Comparison of ENCODE assay signal across 9 cellular contexts in the genomic region with DNA sequence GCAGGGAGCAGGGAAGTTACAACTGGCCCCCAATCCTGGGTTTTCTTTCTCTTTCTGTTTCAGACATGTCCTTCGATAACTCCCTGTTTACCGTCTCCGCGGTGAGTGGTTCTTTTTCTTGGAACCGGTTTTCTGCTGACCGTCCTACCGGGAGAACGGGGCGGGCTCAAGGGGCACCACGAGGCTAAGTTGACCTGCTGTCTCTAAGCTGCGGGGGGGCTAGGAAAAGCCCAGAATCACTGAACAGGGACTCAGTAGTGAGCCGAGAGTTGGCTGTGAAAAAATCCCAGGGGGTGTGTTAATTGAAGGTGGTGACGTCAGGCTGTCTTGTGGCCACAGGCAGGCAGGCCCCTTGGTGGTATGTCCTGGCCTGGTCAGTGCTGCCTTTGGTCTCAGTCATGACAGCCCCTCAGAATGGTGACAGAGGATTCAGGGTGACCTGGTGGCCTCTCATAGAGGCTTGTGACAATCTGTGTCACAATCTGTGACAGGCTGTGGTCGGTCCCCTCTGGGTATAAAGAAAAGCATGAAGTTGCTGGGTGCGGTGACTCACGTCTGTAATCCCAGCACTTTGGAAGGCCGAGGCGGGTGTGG. TPM values are rescaled to one million over a fixed set of nuclear protein-coding genes. Genes with fewer than 3 reads are reported as not detected.
DNase-seq lines count a peak whose midpoint lies in the region; ATAC-seq, FAIRE-seq and TF ChIP-seq lines count a peak whose summit lies in the region.
"Had no signal": no experiment of that assay in that cellular context is flagged by ENCODE, and none has a peak within 500 bp of the region (broad histone marks: within the 10 kb centered on the region; RNA-seq: fewer than 3 reads in every experiment).

No MANE protein-coding gene starts in this region.

- TF ChIP-seq POLR2A in H54 (IDR thresholded peaks at IDR 0.05; ENCODE audit: low read depth, low read length), result no peak

- no peaks in the 10 kb centered on the region for H3K27me3 ChIP-seq in foreskin keratinocyte

- TF ChIP-seq CTCF in foreskin keratinocyte (conservative IDR thresholded peaks at IDR 0.05) (no peak), retinal pigment epithelial cell (conservative IDR thresholded peaks at IDR 0.05; ENCODE audit: low read depth, low read length) (no peak)

- no peak overlapping the region for H3K27ac ChIP-seq in foreskin keratinocyte

- ATAC-seq in foreskin keratinocyte, result peak; percentile 11

- H3K4me3 ChIP-seq in retinal pigment epithelial cell (ENCODE audit: low read length), result no peak overlapping the region

- in situ Hi-C loops in SK-MEL-5 (cut with HindIII; ENCODE audit: low pct_unique_long_range_greater_than_20kb, low sequenced_read_pairs), result no loop called here

- H3K4me1 ChIP-seq in foreskin keratinocyte, result no peaks in the 10 kb centered on the region

- FAIRE-seq in H54 (lab: Jason Lieb, UNC), result no peak

- peak; percentile 60 for DNase-seq in H4 (ENCODE audit: low spot score)
- peak; percentile 49 for DNase-seq in SK-MEL-5 (ENCODE audit: low read depth, low spot score)
- DNase-seq in foreskin keratinocyte, result peak in 1 of 2 donors; percentile 24
- DNase-seq in retinal pigment epithelial cell (ENCODE audit: low read depth), result peak; percentile 64
- no peak for DNase-seq in NCI-H345 treated with DMSO at 0.1 percent for 48 hours (lab: John Stamatoyannopoulos, UW; ENCODE audit: unreplicated experiment)
- DNase-seq in NCI-H1694 (lab: John Stamatoyannopoulos, UW), result no peak
- no peak for DNase-seq in H54 (ENCODE audit: insufficient read length, low spot score)
- DNase-seq in posterior vena cava (ENCODE audit: low spot score), result no peak
- DNase-seq: activated naive CD8-positive, alpha-beta T cell treated with anti-CD3 and anti-CD28 coated beads for 36 hours had no signal

- intact Hi-C loops in posterior vena cava (cut with DNase I), result loop anchor here in 1 of 2 donors (10.0 kb wide), 1 partner anchor 148 kb away; the partner anchor contains the start of gene DNM2

RNA-seq across cellular contexts. Expression of gene CARM1, which starts 8.1 kb away (rescaled TPM):
- 21.0 and 21.2 TPM in 2 replicates for total RNA-seq in H4 (2014; rRNA removed; shearing (Covaris generic))
- 18.4 and 18.6 TPM in 2 replicates for total RNA-seq in SK-MEL-5 (2014; rRNA removed; shearing (Covaris generic))
- polyA plus RNA-seq in SK-MEL-5 (2015; cell fraction: cytosol; rRNA removed), result 69.1 and 92.2 TPM in 2 replicates
- polyA plus RNA-seq in SK-MEL-5 (2015; cell fraction: nucleus; rRNA removed), result 44.9 and 48.3 TPM in 2 replicates
- total RNA-seq in foreskin keratinocyte, result 50.6 and 51.3 TPM in 2 replicates
- 48.8 and 51.8 TPM in 2 replicates for polyA plus RNA-seq in foreskin keratinocyte
- 10 to 100 TPM; 35.1 to 42.1 TPM for total RNA-seq in posterior vena cava

RNA-seq across cellular contexts. Expression of gene C19orf38, which starts 15.0 kb away (rescaled TPM):
- total RNA-seq in H4 (2014; rRNA removed; shearing (Covaris generic)), result not detected in 2 replicates
- total RNA-seq in SK-MEL-5 (2014; rRNA removed; shearing (Covaris generic)), result 0.71 and 0.98 TPM in 2 replicates
- 0.18 and 0.49 TPM in 2 replicates for polyA plus RNA-seq in SK-MEL-5 (2015; cell fraction: cytosol; rRNA removed)
- 0.26 and 0.30 TPM in 2 replicates for polyA plus RNA-seq in SK-MEL-5 (2015; cell fraction: nucleus; rRNA removed)
- total RNA-seq in foreskin keratinocyte (not detected in 2 replicates), posterior vena cava (1 to 10 TPM; 2.0 to 2.3 TPM)
- 0.18 TPM in 1 of 2 replicates, not detected in the other for polyA plus RNA-seq in foreskin keratinocyte

RNA-seq across cellular contexts. Expression of gene TMED1, which starts 27.2 kb away (rescaled TPM):
- total RNA-seq in H4 (2014; rRNA removed; shearing (Covaris generic)), result 66.2 and 100 TPM in 2 replicates
- total RNA-seq in SK-MEL-5 (2014; rRNA removed; shearing (Covaris generic)), result 55.5 and 61.9 TPM in 2 replicates
- 89.2 and 91.1 TPM in 2 replicates for polyA plus RNA-seq in SK-MEL-5 (2015; cell fraction: cytosol; rRNA removed)
- polyA plus RNA-seq in SK-MEL-5 (2015; cell fraction: nucleus; rRNA removed), result 7.3 and 15.5 TPM in 2 replicates
- total RNA-seq in foreskin keratinocyte (24.1 and 25.8 TPM in 2 replicates), posterior vena cava (10 to 100 TPM; 15.4 to 17.9 TPM)
- polyA plus RNA-seq in foreskin keratinocyte, result 34.3 and 35.0 TPM in 2 replicates

Comparison
In these comparisons a context has a peak if more than half of its experiments do, and no peak if none do; other contexts are left out.
1. DNase-seq: peak in H4 (single experiment), SK-MEL-5 (single experiment) and retinal pigment epithelial cell (single experiment); none in NCI-H345 treated with DMSO at 0.1 percent for 48 hours (single experiment), NCI-H1694 (single experiment), H54 (single experiment) and posterior vena cava (single experiment).